ENCODE assay signal across 15 cellular contexts in genomic region chr6:56555438-56555872, GRCh38.
DNase-seq lines count a peak whose midpoint lies in the region; ATAC-seq, FAIRE-seq and TF ChIP-seq lines count a peak whose summit lies in the region.
"Had no signal": no experiment of that assay in that cellular context is flagged by ENCODE, and none has a peak within 500 bp of the region (broad histone marks: within the 10 kb centered on the region; RNA-seq: fewer than 3 reads in every experiment).

No MANE protein-coding gene starts in this region.

- H3F3A ChIP-seq in GM23248 (ENCODE audit: insufficient read depth), result peaks cover 73% of the 10 kb centered on the region

- POLR2A ChIA-PET in naive thymus-derived CD8-positive, alpha-beta T cell (lab: Charles Lee), result no interaction called here

- no peaks in the 10 kb centered on the region for H3K9me3 Mint-ChIP-seq in naive thymus-derived CD8-positive, alpha-beta T cell
- H3K9me3 Mint-ChIP-seq in activated T-helper 2 cell treated with anti-CD3 and anti-CD28 coated beads, Interferon-gamma antibody, Interleukin-2, Interleukin-4, amounts not matched to agents 10 μg/mL and 5 μg/mL and 100 μg/mL, durations not matched to agents 14 hours and 24 hours and 36 hours, result no peaks in the 10 kb centered on the region
- H3K9me3 Mint-ChIP-seq: natural killer cell treated with Interleukin-12 subunit alpha and Interleukin-12 subunit beta and Interleukin-15 and Interleukin-18, amount 100 ng/mL, for 72 hours had no signal

- H4K20me1 ChIP-seq in GM23248 (ENCODE audit: insufficient read depth) (0 out of 2 replicates have a peak, but pooled peaks cover 14% of the 10 kb centered on the region), fibroblast of lung (ENCODE audit: control insufficient read depth, extremely low read depth, insufficient read depth, low read length) (no peaks in the 10 kb centered on the region), mammary epithelial cell (ENCODE audit: insufficient read depth, low read length) (no peaks in the 10 kb centered on the region)

- peaks cover 0 to under 1% (median 0%) of the 10 kb centered on the region in 4 donors for H3K4me1 Mint-ChIP-seq in naive thymus-derived CD8-positive, alpha-beta T cell
- no peaks in the 10 kb centered on the region for H3K4me1 Mint-ChIP-seq in activated T-helper 2 cell treated with anti-CD3 and anti-CD28 coated beads, Interferon-gamma antibody, Interleukin-2, Interleukin-4, amounts not matched to agents 10 μg/mL and 5 μg/mL and 100 μg/mL, durations not matched to agents 14 hours and 24 hours and 36 hours (ENCODE audit: low read depth)
- H3K4me1 Mint-ChIP-seq: activated CD4-positive, alpha-beta T cell treated with anti-CD3 and anti-CD28 coated beads for 36 hours had no signal

- H3K9ac ChIP-seq in GM23248 (no peak overlapping the region), fibroblast of lung (ENCODE audit: insufficient read depth, low read length) (no peak overlapping the region), mammary epithelial cell (ENCODE audit: insufficient read depth, low read length) (no peak overlapping the region)

- WGBS in GM23248 (ENCODE audit: low coverage in 1 of 2, low lambda C conversion rate in 2 of 2, missing lambda C conversion rate in 2 of 2), 2 experiments, result 60% methylated on average over 5 of the region's 5 CpGs
- WGBS in mammary epithelial cell (ENCODE audit: low coverage, missing lambda C conversion rate), result 96% methylated on average over 5 of the region's 5 CpGs

- TF ChIP-seq CTCF in fibroblast of lung (conservative IDR thresholded peaks at IDR 0.05 in 1 of 2, IDR thresholded peaks at IDR 0.05 in 1 of 2; ENCODE audit: low read depth in 1 of 2, low read length in 2 of 2), result no peak
- TF ChIP-seq CTCF in mammary epithelial cell (conservative IDR thresholded peaks at IDR 0.05 in 1 of 2, IDR thresholded peaks at IDR 0.05 in 1 of 2; ENCODE audit: extremely low read depth in 1 of 2, insufficient read depth in 1 of 2, low read depth in 1 of 2, low read length in 2 of 2), result no peak

- H3K4me1 ChIP-seq in GM23248 (ENCODE audit: insufficient read depth), result peaks cover 31% of the 10 kb centered on the region
- peaks cover 4% of the 10 kb centered on the region for H3K4me1 ChIP-seq in fibroblast of lung (ENCODE audit: control insufficient read depth, extremely low read depth, insufficient read depth, low read length)
- no peaks in the 10 kb centered on the region for H3K4me1 ChIP-seq in mammary epithelial cell (ENCODE audit: insufficient read depth, low read length)

- dilution Hi-C loops in mammary epithelial cell (cut with HindIII; ENCODE audit: low sequenced_read_pairs), result no loop called here

- no peak overlapping the region for H3K4me3 ChIP-seq in GM23248
- no peak overlapping the region for H3K4me3 ChIP-seq in fibroblast of lung (replicated peaks in 1 of 4; ENCODE audit: control extremely low read depth in 1 of 4, insufficient read depth in 1 of 4, low read depth in 3 of 4, low read length in 4 of 4)
- no peak overlapping the region for H3K4me3 ChIP-seq in mammary epithelial cell (replicated peaks in 1 of 3; ENCODE audit: insufficient read depth in 1 of 3, low read depth in 2 of 3, low read length in 3 of 3)
- H3K4me3 ChIP-seq: dorsolateral prefrontal cortex, SJSA1 had no signal

- DNase-seq in GM23248 (peak; percentile 58), NCI-H748 treated with DMSO at 0.1 percent for 48 hours (lab: John Stamatoyannopoulos, UW) (peak; percentile 50), fibroblast of lung (ENCODE audit: low read depth in 2 of 2) (peak; percentile 53 to 62), occipital lobe (lab: John Stamatoyannopoulos, UW) (peak; percentile 3), mammary epithelial cell (no peak), urothelium cell line (ENCODE audit: low spot score) (no peak)
- no peak for DNase-seq in naive thymus-derived CD8-positive, alpha-beta T cell
- no peak for DNase-seq in activated T-helper 2 cell treated with anti-CD3 and anti-CD28 coated beads, Interferon-gamma antibody, Interleukin-2, Interleukin-4, amounts not matched to agents 10 μg/mL and 5 μg/mL and 100 μg/mL, durations not matched to agents 14 hours and 24 hours and 36 hours (ENCODE audit: low spot score)
- DNase-seq: activated CD4-positive, alpha-beta T cell treated with anti-CD3 and anti-CD28 coated beads for 36 hours; activated gamma-delta T cell treated with Interleukin-2 at 50 U/mL for 16 hours; dorsolateral prefrontal cortex; stimulated activated naive CD4-positive, alpha-beta T cell had no signal

- no peak overlapping the region for H3K27ac Mint-ChIP-seq in naive thymus-derived CD8-positive, alpha-beta T cell
- no peak overlapping the region for H3K27ac Mint-ChIP-seq in activated T-helper 2 cell treated with anti-CD3 and anti-CD28 coated beads, Interferon-gamma antibody, Interleukin-2, Interleukin-4, amounts not matched to agents 10 μg/mL and 5 μg/mL and 100 μg/mL, durations not matched to agents 14 hours and 24 hours and 36 hours
- H3K27ac Mint-ChIP-seq: activated CD4-positive, alpha-beta T cell treated with anti-CD3 and anti-CD28 coated beads for 36 hours; natural killer cell treated with Interleukin-12 subunit alpha and Interleukin-12 subunit beta and Interleukin-15 and Interleukin-18, amount 100 ng/mL, for 72 hours had no signal

- H3K27ac ChIP-seq in GM23248, result peak overlapping the region; percentile 16; the same call in 1 of the 2 replicates
- no peak overlapping the region for H3K27ac ChIP-seq in fibroblast of lung (ENCODE audit: insufficient read depth, low read length)
- H3K27ac ChIP-seq in mammary epithelial cell (ENCODE audit: insufficient read depth, low read depth, low read length), result no peak overlapping the region
- H3K27ac ChIP-seq: SJSA1 had no signal

- CTCF ChIA-PET in mammary epithelial cell (lab: Charles Lee; ENCODE audit: low non-redundant PET), result no interaction called here

- H3K36me3 ChIP-seq in GM23248 (ENCODE audit: low read depth) (peaks cover 86% of the 10 kb centered on the region), fibroblast of lung (ENCODE audit: control insufficient read depth, insufficient read depth, low read length) (peaks cover 2% of the 10 kb centered on the region), mammary epithelial cell (ENCODE audit: insufficient read depth, low read length) (peaks cover 33% of the 10 kb centered on the region)

- no peaks in the 10 kb centered on the region for H3K36me3 Mint-ChIP-seq in naive thymus-derived CD8-positive, alpha-beta T cell
- no peaks in the 10 kb centered on the region for H3K36me3 Mint-ChIP-seq in activated T-helper 2 cell treated with anti-CD3 and anti-CD28 coated beads, Interferon-gamma antibody, Interleukin-2, Interleukin-4, amounts not matched to agents 10 μg/mL and 5 μg/mL and 100 μg/mL, durations not matched to agents 14 hours and 24 hours and 36 hours (ENCODE audit: low read depth)
- H3K36me3 Mint-ChIP-seq: natural killer cell treated with Interleukin-12 subunit alpha and Interleukin-12 subunit beta and Interleukin-15 and Interleukin-18, amount 100 ng/mL, for 72 hours had no signal

- no peaks in the 10 kb centered on the region for H3K9me3 ChIP-seq in GM23248 (ENCODE audit: low read depth)
- no peaks in the 10 kb centered on the region for H3K9me3 ChIP-seq in fibroblast of lung (ENCODE audit: control insufficient read depth, insufficient read depth, low read depth, low read length)
- no peaks in the 10 kb centered on the region for H3K9me3 ChIP-seq in mammary epithelial cell (replicated peaks; ENCODE audit: insufficient read depth, low read length)
- H3K9me3 ChIP-seq: SJSA1 had no signal

- H2AFZ ChIP-seq in GM23248 (no peak overlapping the region), fibroblast of lung (ENCODE audit: low read length) (no peak overlapping the region), mammary epithelial cell (ENCODE audit: low read depth, low read length) (no peak overlapping the region)

- H3K27me3 ChIP-seq in GM23248 (replicated peaks; ENCODE audit: insufficient read depth), result no peaks in the 10 kb centered on the region
- no peaks in the 10 kb centered on the region for H3K27me3 ChIP-seq in fibroblast of lung (ENCODE audit: control insufficient read depth, insufficient read depth, low read length)
- no peaks in the 10 kb centered on the region for H3K27me3 ChIP-seq in mammary epithelial cell (ENCODE audit: insufficient read depth, low read length)
- H3K27me3 ChIP-seq: dorsolateral prefrontal cortex, SJSA1 had no signal

- in situ Hi-C loops in GM23248 (cut with MboI), result loop anchor here (25.0 kb wide), 1 partner anchor 568 kb away; no protein-coding TSS in a partner anchor
- in situ Hi-C loops in mammary epithelial cell (cut with MboI; ENCODE audit: low sequenced_read_pairs in 2 of 2), result loop anchor here in 1 of 2 donors (25.0 kb wide), 1 partner anchor 568 kb away; no protein-coding TSS in a partner anchor

- H3K27me3 Mint-ChIP-seq in naive thymus-derived CD8-positive, alpha-beta T cell, result peaks cover 0 to 4% (median 0%) of the 10 kb centered on the region in 5 donors
- H3K27me3 Mint-ChIP-seq in activated T-helper 2 cell treated with anti-CD3 and anti-CD28 coated beads, Interferon-gamma antibody, Interleukin-2, Interleukin-4, amounts not matched to agents 10 μg/mL and 5 μg/mL and 100 μg/mL, durations not matched to agents 14 hours and 24 hours and 36 hours (ENCODE audit: low read depth), result no peaks in the 10 kb centered on the region
- H3K27me3 Mint-ChIP-seq: activated CD4-positive, alpha-beta T cell treated with anti-CD3 and anti-CD28 coated beads for 36 hours had no signal

- intact Hi-C loops in mammary epithelial cell (cut with micrococcal nuclease), result no loop called here
- intact Hi-C loops in activated T-helper 2 cell treated with anti-CD3 and anti-CD28 coated beads, Interferon-gamma antibody, Interleukin-2, Interleukin-4, amounts not matched to agents 10 μg/mL and 5 μg/mL and 100 μg/mL, durations not matched to agents 14 hours and 24 hours and 36 hours (cut with micrococcal nuclease), result no loop called here

- no peak for ATAC-seq in naive thymus-derived CD8-positive, alpha-beta T cell
- ATAC-seq: activated CD4-positive, alpha-beta T cell treated with anti-CD3 and anti-CD28 coated beads for 36 hours; natural killer cell treated with Interleukin-12 subunit alpha and Interleukin-12 subunit beta and Interleukin-15 and Interleukin-18, amount 100 ng/mL, for 72 hours had no signal

- no peak for FAIRE-seq in urothelium cell line (lab: Jason Lieb, UNC)
- FAIRE-seq: GM12891 had no signal

- H3K4me2 ChIP-seq in GM23248 (ENCODE audit: unreplicated experiment) (no peak overlapping the region), fibroblast of lung (ENCODE audit: extremely low read depth, insufficient read depth, low read length) (no peak overlapping the region), mammary epithelial cell (ENCODE audit: insufficient read depth, low read depth, low read length) (no peak overlapping the region)

- H3K79me2 ChIP-seq in GM23248 (ENCODE audit: insufficient read depth), result peaks cover 69% of the 10 kb centered on the region
- peaks cover 9% of the 10 kb centered on the region for H3K79me2 ChIP-seq in fibroblast of lung (ENCODE audit: control insufficient read depth, insufficient read depth, low read length)
- H3K79me2 ChIP-seq in mammary epithelial cell (ENCODE audit: insufficient read depth, low read length), result peaks cover 13% of the 10 kb centered on the region

- no TSS peak for BruUV-seq in mammary epithelial cell (replicated peaks; lab: Mats Ljungman, UMichigan)

- no peaks in the 10 kb centered on the region for H3K9me2 ChIP-seq in GM23248 (ENCODE audit: insufficient read depth)

- no peak overlapping the region for H3K4me3 Mint-ChIP-seq in naive thymus-derived CD8-positive, alpha-beta T cell
- no peak overlapping the region for H3K4me3 Mint-ChIP-seq in activated T-helper 2 cell treated with anti-CD3 and anti-CD28 coated beads, Interferon-gamma antibody, Interleukin-2, Interleukin-4, amounts not matched to agents 10 μg/mL and 5 μg/mL and 100 μg/mL, durations not matched to agents 14 hours and 24 hours and 36 hours (ENCODE audit: low read depth)
- H3K4me3 Mint-ChIP-seq: activated CD4-positive, alpha-beta T cell treated with anti-CD3 and anti-CD28 coated beads for 36 hours; natural killer cell treated with Interleukin-12 subunit alpha and Interleukin-12 subunit beta and Interleukin-15 and Interleukin-18, amount 100 ng/mL, for 72 hours had no signal

Comparison
In these comparisons a context has a peak if more than half of its experiments do, and no peak if none do; other contexts are left out.
1. DNase-seq: peak in GM23248 (single experiment), NCI-H748 treated with DMSO at 0.1 percent for 48 hours (single experiment), fibroblast of lung (2 of 2) and occipital lobe (single experiment); none in mammary epithelial cell (single experiment), naive thymus-derived CD8-positive, alpha-beta T cell (0 of 10), activated T-helper 2 cell treated with anti-CD3 and anti-CD28 coated beads, Interferon-gamma antibody, Interleukin-2, Interleukin-4, amounts not matched to agents 10 μg/mL and 5 μg/mL and 100 μg/mL, durations not matched to agents 14 hours and 24 hours and 36 hours (single experiment) and urothelium cell line (single experiment).